ENCODE assay signal across 1 cellular context in the genomic region with DNA sequence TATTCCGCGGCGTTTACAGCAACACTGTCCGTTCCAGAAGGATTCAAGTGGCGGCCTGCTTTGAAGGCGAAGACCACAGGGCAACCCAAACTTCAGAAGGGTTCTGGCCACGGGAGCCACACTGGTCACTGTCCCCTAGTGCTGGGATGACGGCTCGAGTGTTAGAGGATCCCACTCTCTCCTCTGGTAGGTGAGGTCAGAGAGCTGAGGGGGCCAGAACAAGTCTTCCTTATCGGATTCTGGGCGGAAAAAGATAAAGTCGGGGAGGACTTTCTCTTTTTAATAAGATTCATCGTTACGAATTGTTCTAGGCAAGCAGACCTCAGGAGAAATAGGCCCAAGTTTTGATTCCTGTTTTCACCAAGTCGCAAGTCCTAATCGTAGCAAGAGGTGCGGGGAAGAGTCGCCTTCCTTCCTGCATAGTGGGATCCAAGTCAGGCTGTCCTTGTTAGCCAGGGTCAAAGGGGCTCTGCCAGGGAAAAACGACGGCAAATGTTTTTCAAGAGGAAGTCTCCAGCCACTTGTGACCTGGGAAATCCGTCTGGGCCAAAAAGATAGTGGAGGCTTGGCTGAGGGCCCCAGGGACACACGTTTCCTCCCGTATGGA.
TF ChIP-seq lines count a peak whose summit lies in the region.

No MANE protein-coding gene starts in this region.

TF ChIP-seq in K562, 482 proteins besides CTCF, POLR2A, EP300 and RAD21 (continued from another document and continues in another):
- TF ChIP-seq, protein P1, sequence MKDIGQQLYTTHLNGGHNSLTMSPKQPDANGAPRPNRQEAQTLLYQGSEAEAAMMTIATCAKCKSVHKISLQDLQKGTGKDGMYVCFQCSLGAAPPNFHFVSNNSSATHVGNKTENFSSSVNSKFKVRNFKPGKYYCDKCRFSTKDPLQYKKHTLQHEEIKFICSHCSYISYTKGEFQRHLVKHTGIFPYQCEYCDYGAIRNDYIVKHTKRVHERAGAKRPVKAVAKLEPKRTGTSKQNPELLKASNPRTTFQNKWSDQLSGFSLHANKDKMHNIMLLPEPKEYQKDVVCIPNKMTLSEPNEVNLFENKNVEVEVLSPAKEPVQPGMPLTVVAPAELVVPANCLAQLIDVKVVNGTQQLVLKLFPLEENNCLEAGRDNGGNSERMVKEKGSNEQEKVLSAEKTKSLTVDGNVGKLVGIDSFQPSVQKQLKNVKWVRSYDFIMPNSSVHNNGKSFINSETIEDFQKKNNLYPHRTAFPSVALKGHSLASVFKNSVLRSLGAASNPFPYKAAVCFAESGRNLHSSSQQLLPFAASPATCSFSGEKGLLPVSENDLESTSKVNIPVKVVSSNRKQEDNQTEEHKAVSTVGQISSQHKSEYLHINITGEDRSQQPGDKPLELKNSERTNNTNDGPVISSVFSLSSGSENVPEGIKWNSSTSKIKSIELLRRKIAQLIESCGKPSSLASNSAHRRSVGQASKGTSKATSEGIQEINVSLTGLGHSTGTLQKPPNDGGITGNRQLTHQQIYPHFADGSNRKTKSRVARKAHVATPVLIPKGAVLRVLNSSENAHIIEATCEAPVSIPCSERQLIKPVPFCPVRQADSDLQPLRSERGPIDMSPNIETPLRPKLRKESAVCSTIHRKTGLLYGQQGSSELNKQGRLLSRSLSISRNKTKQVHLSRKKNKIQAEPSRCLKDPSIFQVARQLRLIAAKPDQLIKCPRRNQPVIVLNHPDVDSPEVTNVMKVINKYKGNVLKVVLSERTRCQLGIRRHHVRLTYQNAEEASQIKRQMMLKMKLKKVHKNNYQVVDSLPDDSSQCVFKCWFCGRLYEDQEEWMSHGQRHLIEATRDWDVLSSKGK (CRISPR knock-in tag; IDR thresholded peaks at IDR 0.05): no peak
- TF ChIP-seq, protein P2, sequence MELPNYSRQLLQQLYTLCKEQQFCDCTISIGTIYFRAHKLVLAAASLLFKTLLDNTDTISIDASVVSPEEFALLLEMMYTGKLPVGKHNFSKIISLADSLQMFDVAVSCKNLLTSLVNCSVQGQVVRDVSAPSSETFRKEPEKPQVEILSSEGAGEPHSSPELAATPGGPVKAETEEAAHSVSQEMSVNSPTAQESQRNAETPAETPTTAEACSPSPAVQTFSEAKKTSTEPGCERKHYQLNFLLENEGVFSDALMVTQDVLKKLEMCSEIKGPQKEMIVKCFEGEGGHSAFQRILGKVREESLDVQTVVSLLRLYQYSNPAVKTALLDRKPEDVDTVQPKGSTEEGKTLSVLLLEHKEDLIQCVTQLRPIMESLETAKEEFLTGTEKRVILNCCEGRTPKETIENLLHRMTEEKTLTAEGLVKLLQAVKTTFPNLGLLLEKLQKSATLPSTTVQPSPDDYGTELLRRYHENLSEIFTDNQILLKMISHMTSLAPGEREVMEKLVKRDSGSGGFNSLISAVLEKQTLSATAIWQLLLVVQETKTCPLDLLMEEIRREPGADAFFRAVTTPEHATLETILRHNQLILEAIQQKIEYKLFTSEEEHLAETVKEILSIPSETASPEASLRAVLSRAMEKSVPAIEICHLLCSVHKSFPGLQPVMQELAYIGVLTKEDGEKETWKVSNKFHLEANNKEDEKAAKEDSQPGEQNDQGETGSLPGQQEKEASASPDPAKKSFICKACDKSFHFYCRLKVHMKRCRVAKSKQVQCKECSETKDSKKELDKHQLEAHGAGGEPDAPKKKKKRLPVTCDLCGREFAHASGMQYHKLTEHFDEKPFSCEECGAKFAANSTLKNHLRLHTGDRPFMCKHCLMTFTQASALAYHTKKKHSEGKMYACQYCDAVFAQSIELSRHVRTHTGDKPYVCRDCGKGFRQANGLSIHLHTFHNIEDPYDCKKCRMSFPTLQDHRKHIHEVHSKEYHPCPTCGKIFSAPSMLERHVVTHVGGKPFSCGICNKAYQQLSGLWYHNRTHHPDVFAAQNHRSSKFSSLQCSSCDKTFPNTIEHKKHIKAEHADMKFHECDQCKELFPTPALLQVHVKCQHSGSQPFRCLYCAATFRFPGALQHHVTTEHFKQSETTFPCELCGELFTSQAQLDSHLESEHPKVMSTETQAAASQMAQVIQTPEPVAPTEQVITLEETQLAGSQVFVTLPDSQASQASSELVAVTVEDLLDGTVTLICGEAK (IDR thresholded peaks at IDR 0.05): no peak; the same call in 1 of the 2 replicates
- TF ChIP-seq, protein P2 (CRISPR knock-in tag; IDR thresholded peaks at IDR 0.05): no peak
- TF ChIP-seq, protein P3, sequence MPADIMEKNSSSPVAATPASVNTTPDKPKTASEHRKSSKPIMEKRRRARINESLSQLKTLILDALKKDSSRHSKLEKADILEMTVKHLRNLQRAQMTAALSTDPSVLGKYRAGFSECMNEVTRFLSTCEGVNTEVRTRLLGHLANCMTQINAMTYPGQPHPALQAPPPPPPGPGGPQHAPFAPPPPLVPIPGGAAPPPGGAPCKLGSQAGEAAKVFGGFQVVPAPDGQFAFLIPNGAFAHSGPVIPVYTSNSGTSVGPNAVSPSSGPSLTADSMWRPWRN (IDR thresholded peaks at IDR 0.05; ENCODE audit: low read depth): 0 out of 2 replicates have a peak, but pooled peaks have one; percentile 45
- TF ChIP-seq ZNF282 (CRISPR knock-in tag; IDR thresholded peaks at IDR 0.05): no peak
- TF ChIP-seq KAT7 (CRISPR knock-in tag; IDR thresholded peaks at IDR 0.05; ENCODE audit: borderline replicate concordance): no peak
- TF ChIP-seq HDAC1 (IDR thresholded peaks at IDR 0.05): peak in 1 of 2 experiments; percentile 72; a peak in 1 of 4 replicates
- TF ChIP-seq ZBTB17 (CRISPR knock-in tag; IDR thresholded peaks at IDR 0.05): no peak; the same call in 1 of the 2 replicates
- TF ChIP-seq, protein P4, sequence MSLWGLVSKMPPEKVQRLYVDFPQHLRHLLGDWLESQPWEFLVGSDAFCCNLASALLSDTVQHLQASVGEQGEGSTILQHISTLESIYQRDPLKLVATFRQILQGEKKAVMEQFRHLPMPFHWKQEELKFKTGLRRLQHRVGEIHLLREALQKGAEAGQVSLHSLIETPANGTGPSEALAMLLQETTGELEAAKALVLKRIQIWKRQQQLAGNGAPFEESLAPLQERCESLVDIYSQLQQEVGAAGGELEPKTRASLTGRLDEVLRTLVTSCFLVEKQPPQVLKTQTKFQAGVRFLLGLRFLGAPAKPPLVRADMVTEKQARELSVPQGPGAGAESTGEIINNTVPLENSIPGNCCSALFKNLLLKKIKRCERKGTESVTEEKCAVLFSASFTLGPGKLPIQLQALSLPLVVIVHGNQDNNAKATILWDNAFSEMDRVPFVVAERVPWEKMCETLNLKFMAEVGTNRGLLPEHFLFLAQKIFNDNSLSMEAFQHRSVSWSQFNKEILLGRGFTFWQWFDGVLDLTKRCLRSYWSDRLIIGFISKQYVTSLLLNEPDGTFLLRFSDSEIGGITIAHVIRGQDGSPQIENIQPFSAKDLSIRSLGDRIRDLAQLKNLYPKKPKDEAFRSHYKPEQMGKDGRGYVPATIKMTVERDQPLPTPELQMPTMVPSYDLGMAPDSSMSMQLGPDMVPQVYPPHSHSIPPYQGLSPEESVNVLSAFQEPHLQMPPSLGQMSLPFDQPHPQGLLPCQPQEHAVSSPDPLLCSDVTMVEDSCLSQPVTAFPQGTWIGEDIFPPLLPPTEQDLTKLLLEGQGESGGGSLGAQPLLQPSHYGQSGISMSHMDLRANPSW (CRISPR knock-in tag; IDR thresholded peaks at IDR 0.05): 0 out of 2 replicates have a peak, but pooled peaks have one; percentile 70
- TF ChIP-seq, protein P5, sequence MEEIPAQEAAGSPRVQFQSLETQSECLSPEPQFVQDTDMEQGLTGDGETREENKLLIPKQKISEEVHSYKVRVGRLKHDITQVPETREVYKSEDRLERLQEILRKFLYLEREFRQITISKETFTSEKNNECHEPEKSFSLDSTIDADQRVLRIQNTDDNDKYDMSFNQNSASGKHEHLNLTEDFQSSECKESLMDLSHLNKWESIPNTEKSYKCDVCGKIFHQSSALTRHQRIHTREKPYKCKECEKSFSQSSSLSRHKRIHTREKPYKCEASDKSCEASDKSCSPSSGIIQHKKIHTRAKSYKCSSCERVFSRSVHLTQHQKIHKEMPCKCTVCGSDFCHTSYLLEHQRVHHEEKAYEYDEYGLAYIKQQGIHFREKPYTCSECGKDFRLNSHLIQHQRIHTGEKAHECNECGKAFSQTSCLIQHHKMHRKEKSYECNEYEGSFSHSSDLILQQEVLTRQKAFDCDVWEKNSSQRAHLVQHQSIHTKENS (CRISPR knock-in tag; IDR thresholded peaks at IDR 0.05): no peak
- no peak; the same call in 1 of the 2 replicates for TF ChIP-seq XRCC5 (IDR thresholded peaks at IDR 0.05; ENCODE audit: low read depth, low read length)
- TF ChIP-seq SIN3A (IDR thresholded peaks at IDR 0.05; ENCODE audit: borderline replicate concordance in 2 of 2, control insufficient read depth in 1 of 2, low read depth in 2 of 2, low read length in 2 of 2): no peak; a peak in 1 of 4 replicates
- TF ChIP-seq ZNF133 (CRISPR knock-in tag; IDR thresholded peaks at IDR 0.05): no peak
- no peak for TF ChIP-seq RBM25 (IDR thresholded peaks at IDR 0.05; ENCODE audit: low read depth, low read length, severe bottlenecking)
- TF ChIP-seq PHF8 (IDR thresholded peaks at IDR 0.05; ENCODE audit: borderline replicate concordance, low read length): peak; percentile 56
- no peak for TF ChIP-seq RBM14 (IDR thresholded peaks at IDR 0.05; ENCODE audit: borderline replicate concordance, insufficient read depth, low read depth, low read length)
- TF ChIP-seq, protein P6, sequence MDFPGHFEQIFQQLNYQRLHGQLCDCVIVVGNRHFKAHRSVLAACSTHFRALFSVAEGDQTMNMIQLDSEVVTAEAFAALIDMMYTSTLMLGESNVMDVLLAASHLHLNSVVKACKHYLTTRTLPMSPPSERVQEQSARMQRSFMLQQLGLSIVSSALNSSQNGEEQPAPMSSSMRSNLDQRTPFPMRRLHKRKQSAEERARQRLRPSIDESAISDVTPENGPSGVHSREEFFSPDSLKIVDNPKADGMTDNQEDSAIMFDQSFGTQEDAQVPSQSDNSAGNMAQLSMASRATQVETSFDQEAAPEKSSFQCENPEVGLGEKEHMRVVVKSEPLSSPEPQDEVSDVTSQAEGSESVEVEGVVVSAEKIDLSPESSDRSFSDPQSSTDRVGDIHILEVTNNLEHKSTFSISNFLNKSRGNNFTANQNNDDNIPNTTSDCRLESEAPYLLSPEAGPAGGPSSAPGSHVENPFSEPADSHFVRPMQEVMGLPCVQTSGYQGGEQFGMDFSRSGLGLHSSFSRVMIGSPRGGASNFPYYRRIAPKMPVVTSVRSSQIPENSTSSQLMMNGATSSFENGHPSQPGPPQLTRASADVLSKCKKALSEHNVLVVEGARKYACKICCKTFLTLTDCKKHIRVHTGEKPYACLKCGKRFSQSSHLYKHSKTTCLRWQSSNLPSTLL (IDR thresholded peaks at IDR 0.05): no peak
- no peak for TF ChIP-seq ZNF696 (CRISPR knock-in tag; conservative IDR thresholded peaks at IDR 0.05)
- peak; percentile 35 for TF ChIP-seq TARDBP (IDR thresholded peaks at IDR 0.05)
- TF ChIP-seq, protein P7, sequence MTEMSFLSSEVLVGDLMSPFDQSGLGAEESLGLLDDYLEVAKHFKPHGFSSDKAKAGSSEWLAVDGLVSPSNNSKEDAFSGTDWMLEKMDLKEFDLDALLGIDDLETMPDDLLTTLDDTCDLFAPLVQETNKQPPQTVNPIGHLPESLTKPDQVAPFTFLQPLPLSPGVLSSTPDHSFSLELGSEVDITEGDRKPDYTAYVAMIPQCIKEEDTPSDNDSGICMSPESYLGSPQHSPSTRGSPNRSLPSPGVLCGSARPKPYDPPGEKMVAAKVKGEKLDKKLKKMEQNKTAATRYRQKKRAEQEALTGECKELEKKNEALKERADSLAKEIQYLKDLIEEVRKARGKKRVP (CRISPR knock-in tag; IDR thresholded peaks at IDR 0.05): no peak
- TF ChIP-seq ZNF146 (CRISPR knock-in tag; IDR thresholded peaks at IDR 0.05; ENCODE audit: unreplicated experiment): no peak
- TF ChIP-seq, protein P8, sequence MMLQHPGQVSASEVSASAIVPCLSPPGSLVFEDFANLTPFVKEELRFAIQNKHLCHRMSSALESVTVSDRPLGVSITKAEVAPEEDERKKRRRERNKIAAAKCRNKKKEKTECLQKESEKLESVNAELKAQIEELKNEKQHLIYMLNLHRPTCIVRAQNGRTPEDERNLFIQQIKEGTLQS (IDR thresholded peaks at IDR 0.05): no peak
- TF ChIP-seq, protein P8 (CRISPR knock-in tag; conservative IDR thresholded peaks at IDR 0.05): 0 out of 2 replicates have a peak, but pooled peaks have one; percentile 38
- no peak for TF ChIP-seq TCF7 (IDR thresholded peaks at IDR 0.05; ENCODE audit: borderline replicate concordance)
- TF ChIP-seq BCL6 (CRISPR knock-in tag; IDR thresholded peaks at IDR 0.05): 0 out of 2 replicates have a peak, but pooled peaks have one; percentile 16
- TF ChIP-seq SRSF1 (IDR thresholded peaks at IDR 0.05; ENCODE audit: low read depth, low read length): no peak
- TF ChIP-seq, protein P9, sequence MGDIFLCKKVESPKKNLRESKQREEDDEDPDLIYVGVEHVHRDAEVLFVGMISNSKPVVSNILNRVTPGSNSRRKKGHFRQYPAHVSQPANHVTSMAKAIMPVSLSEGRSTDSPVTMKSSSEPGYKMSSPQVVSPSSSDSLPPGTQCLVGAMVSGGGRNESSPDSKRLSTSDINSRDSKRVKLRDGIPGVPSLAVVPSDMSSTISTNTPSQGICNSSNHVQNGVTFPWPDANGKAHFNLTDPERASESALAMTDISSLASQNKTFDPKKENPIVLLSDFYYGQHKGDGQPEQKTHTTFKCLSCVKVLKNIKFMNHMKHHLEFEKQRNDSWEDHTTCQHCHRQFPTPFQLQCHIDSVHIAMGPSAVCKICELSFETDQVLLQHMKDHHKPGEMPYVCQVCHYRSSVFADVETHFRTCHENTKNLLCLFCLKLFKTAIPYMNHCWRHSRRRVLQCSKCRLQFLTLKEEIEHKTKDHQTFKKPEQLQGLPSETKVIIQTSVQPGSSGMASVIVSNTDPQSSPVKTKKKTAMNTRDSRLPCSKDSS (IDR thresholded peaks at IDR 0.05; ENCODE audit: low read depth, partially characterized antibody): no peak
- TF ChIP-seq POLR2H (tag; IDR thresholded peaks at IDR 0.05; ENCODE audit: low read depth): no peak
- TF ChIP-seq NCOA1 (IDR thresholded peaks at IDR 0.05; ENCODE audit: low read depth): peak; percentile 56
